In the genomic region with DNA sequence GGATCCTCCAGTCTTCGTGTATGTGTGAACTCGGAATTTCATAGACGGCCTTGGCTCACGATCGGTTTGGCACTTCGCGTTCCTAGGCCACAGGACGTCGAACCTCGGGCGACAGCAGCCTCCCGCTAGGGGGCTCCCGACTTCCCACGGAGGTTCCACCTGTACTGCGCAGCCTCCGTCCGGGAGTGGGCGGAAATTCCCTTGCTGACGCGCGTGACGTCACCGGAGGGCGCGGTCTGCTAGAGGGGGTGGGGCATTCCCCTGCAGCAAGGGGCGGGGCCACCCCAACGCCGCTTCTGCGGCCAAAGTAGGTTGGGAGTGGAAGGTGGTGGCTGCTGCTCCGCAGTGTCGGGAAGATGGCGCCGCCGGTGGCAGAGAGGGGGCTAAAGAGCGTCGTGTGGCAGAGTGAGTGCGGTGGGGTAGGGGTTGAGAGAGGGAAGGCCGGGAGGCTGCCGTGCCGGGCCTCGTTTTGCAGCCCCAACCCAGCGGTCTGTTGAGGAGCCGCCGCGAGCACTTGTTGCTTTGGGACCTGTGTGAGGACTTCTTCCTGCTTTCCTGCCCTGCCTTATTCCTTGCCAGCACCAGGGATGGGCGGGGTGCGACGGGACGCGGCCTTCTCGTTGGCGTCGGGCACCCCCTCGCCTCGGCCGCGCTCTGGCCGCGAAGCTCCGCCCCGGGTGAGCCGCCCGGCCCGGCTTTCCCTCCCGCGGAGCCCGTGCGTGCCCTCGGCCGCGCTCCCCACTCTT, we compare ENCODE assay signal across 8 cellular contexts. TPM values are rescaled to one million over a fixed set of nuclear protein-coding genes. Genes with fewer than 3 reads are reported as not detected.
DNase-seq lines count a peak whose midpoint lies in the region; ATAC-seq and TF ChIP-seq lines count a peak whose summit lies in the region.

A gene with protein sequence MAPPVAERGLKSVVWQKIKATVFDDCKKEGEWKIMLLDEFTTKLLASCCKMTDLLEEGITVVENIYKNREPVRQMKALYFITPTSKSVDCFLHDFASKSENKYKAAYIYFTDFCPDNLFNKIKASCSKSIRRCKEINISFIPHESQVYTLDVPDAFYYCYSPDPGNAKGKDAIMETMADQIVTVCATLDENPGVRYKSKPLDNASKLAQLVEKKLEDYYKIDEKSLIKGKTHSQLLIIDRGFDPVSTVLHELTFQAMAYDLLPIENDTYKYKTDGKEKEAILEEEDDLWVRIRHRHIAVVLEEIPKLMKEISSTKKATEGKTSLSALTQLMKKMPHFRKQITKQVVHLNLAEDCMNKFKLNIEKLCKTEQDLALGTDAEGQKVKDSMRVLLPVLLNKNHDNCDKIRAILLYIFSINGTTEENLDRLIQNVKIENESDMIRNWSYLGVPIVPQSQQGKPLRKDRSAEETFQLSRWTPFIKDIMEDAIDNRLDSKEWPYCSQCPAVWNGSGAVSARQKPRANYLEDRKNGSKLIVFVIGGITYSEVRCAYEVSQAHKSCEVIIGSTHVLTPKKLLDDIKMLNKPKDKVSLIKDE (plus strand): TSS at position 293 of the 746 bp plus-strand sequence. CDS start 64 bp downstream, at position 357.

- no peaks in the 10 kb centered on the region for H3K27me3 ChIP-seq in trophoblast cell (ENCODE audit: insufficient read depth, low read length)

- H3K23ac ChIP-seq in trophoblast cell (ENCODE audit: low read length) = no peak within 1 kb of the TSS

- WGBS in trophoblast cell (ENCODE audit: extremely low coverage, insufficient coverage, insufficient read length) = no CpG with 5 or more reads among the region's 71 CpGs

- H3K27ac Mint-ChIP-seq in activated naive CD8-positive, alpha-beta T cell treated with anti-CD3 and anti-CD28 coated beads, Interleukin-2, amount 50 U/mL, for 24 hours = peak within 1 kb of the TSS; percentile 98
- H3K27ac Mint-ChIP-seq in type B pancreatic cell = peak within 1 kb of the TSS; percentile 99

- H2AFZ ChIP-seq in trophoblast cell (ENCODE audit: insufficient read depth, low read length, poor library complexity) = peak within 1 kb of the TSS; percentile 80

- H4K8ac ChIP-seq in trophoblast cell (ENCODE audit: low read depth, low read length) = peak within 1 kb of the TSS; percentile 94

- H2AK5ac ChIP-seq in trophoblast cell (ENCODE audit: low read length) = peak within 1 kb of the TSS; percentile 27

- H3K4me1 ChIP-seq in trophoblast cell (ENCODE audit: control insufficient read depth in 1 of 2, insufficient read depth in 2 of 2, low read length in 2 of 2) = no peaks in the 10 kb centered on the region

- peak; percentile 99 for TF ChIP-seq CTCF in GM12865 (IDR thresholded peaks at IDR 0.05; ENCODE audit: insufficient read depth, low read depth, low read length, missing control alignments)
- TF ChIP-seq CTCF in type B pancreatic cell (conservative IDR thresholded peaks at IDR 0.05) = peak; percentile 95

- peak within 1 kb of the TSS; percentile 78 for H3K14ac ChIP-seq in trophoblast cell (ENCODE audit: low read length)

- DNase-seq in GM12865 (ENCODE audit: low read depth) (peak; percentile 99), NCI-H128 (lab: John Stamatoyannopoulos, UW; ENCODE audit: unreplicated experiment) (peak; percentile 95), SW 1271 (lab: John Stamatoyannopoulos, UW) (peak; percentile 66 to 90), Right ventricle myocardium superior (peak; percentile 99), trophoblast cell (peak; percentile 99 to 100), type B pancreatic cell (ENCODE audit: extremely low spot score, unreplicated experiment) (peak; percentile 100)
- peak; percentile 100 for DNase-seq in activated naive CD8-positive, alpha-beta T cell treated with anti-CD3 and anti-CD28 coated beads, Interleukin-2, amount 50 U/mL, for 24 hours

- H2BK12ac ChIP-seq in trophoblast cell (ENCODE audit: low read length) = no peak within 1 kb of the TSS

- peak within 1 kb of the TSS; percentile 81 for H4K12ac ChIP-seq in trophoblast cell (ENCODE audit: low read depth, low read length)

- H3K4me3 Mint-ChIP-seq in activated naive CD8-positive, alpha-beta T cell treated with anti-CD3 and anti-CD28 coated beads, Interleukin-2, amount 50 U/mL, for 24 hours = peak within 1 kb of the TSS; percentile 100
- H3K4me3 Mint-ChIP-seq in type B pancreatic cell = peak within 1 kb of the TSS; percentile 98

- H3K27ac ChIP-seq in trophoblast cell (ENCODE audit: low read depth, low read length) = peak within 1 kb of the TSS; percentile 88

- H2BK120ac ChIP-seq in trophoblast cell (ENCODE audit: insufficient read depth, low read length, poor library complexity) = peak within 1 kb of the TSS; percentile 85

- H4K91ac ChIP-seq in trophoblast cell (ENCODE audit: low read depth, low read length) = peak within 1 kb of the TSS; percentile 91

- intact Hi-C loops in Right ventricle myocardium superior (cut with DNase I) = loop anchor here (10.0 kb wide), 1 partner anchor 52 kb away; a partner anchor contains a TSS

- no peaks in the 10 kb centered on the region for H3K9me3 ChIP-seq in trophoblast cell (ENCODE audit: insufficient read depth, low read depth, low read length)

- peak within 1 kb of the TSS; percentile 60 for H3K4ac ChIP-seq in trophoblast cell (ENCODE audit: low read depth, low read length)

- no peaks in the 10 kb centered on the region for H3K27me3 Mint-ChIP-seq in activated naive CD8-positive, alpha-beta T cell treated with anti-CD3 and anti-CD28 coated beads, Interleukin-2, amount 50 U/mL, for 24 hours
- H3K27me3 Mint-ChIP-seq in type B pancreatic cell = peaks cover 3% of the 10 kb centered on the region

- peak within 1 kb of the TSS; percentile 77 for H3K4me2 ChIP-seq in trophoblast cell (ENCODE audit: low read length)

- no peaks in the 10 kb centered on the region for H3K9me3 Mint-ChIP-seq in activated naive CD8-positive, alpha-beta T cell treated with anti-CD3 and anti-CD28 coated beads, Interleukin-2, amount 50 U/mL, for 24 hours
- no peaks in the 10 kb centered on the region for H3K9me3 Mint-ChIP-seq in type B pancreatic cell

- H3K79me2 ChIP-seq in trophoblast cell (ENCODE audit: control insufficient read depth, insufficient read depth, low read length, poor library complexity) = peaks cover 5% of the 10 kb centered on the region

- H3K18ac ChIP-seq in trophoblast cell (ENCODE audit: low read length) = peak within 1 kb of the TSS; percentile 94

- H3K4me1 Mint-ChIP-seq in activated naive CD8-positive, alpha-beta T cell treated with anti-CD3 and anti-CD28 coated beads, Interleukin-2, amount 50 U/mL, for 24 hours = peaks cover 34% of the 10 kb centered on the region
- peaks cover 19% of the 10 kb centered on the region for H3K4me1 Mint-ChIP-seq in type B pancreatic cell (ENCODE audit: unreplicated experiment)

- H3K4me3 ChIP-seq in GM12865 (ENCODE audit: low read depth, low read length) (peak within 1 kb of the TSS; percentile 66), trophoblast cell (ENCODE audit: low read depth, low read length) (peak within 1 kb of the TSS; percentile 86)

- peaks cover 3% of the 10 kb centered on the region in 2 experiments for H3K36me3 ChIP-seq in trophoblast cell (ENCODE audit: control insufficient read depth in 1 of 2, insufficient read depth in 2 of 2, low read length in 2 of 2)

- ATAC-seq in HG02678 (IDR thresholded peaks at IDR 0.05; ENCODE audit: unreplicated experiment) = peak; percentile 90
- ATAC-seq in activated naive CD8-positive, alpha-beta T cell treated with anti-CD3 and anti-CD28 coated beads, Interleukin-2, amount 50 U/mL, for 24 hours = peak; percentile 93
- ATAC-seq in Right ventricle myocardium superior (ENCODE audit: poor library complexity) = peak; percentile 98

- H3K36me3 Mint-ChIP-seq in activated naive CD8-positive, alpha-beta T cell treated with anti-CD3 and anti-CD28 coated beads, Interleukin-2, amount 50 U/mL, for 24 hours (ENCODE audit: low read depth) = peaks cover 12% of the 10 kb centered on the region
- H3K36me3 Mint-ChIP-seq in type B pancreatic cell = peaks cover 6% of the 10 kb centered on the region

- H2BK5ac ChIP-seq in trophoblast cell (ENCODE audit: low read depth, low read length, poor library complexity) = peak within 1 kb of the TSS; percentile 88

- peak within 1 kb of the TSS; percentile 86 for H3K9ac ChIP-seq in trophoblast cell (ENCODE audit: low read length)

- peaks cover 9% of the 10 kb centered on the region for H3K79me1 ChIP-seq in trophoblast cell (ENCODE audit: low read length)

RNA-seq across cellular contexts. Expression of the gene that starts here (rescaled TPM):
- 23.0 TPM for total RNA-seq in Right ventricle myocardium superior
- 28.9 and 30.9 TPM in 2 replicates for polyA plus RNA-seq in trophoblast cell (2013)
- total RNA-seq in type B pancreatic cell (ENCODE audit: low replicate concordance) = 40.5 and 48.4 TPM in 2 replicates

Comparison
In these comparisons a context has a peak if more than half of its experiments do, and no peak if none do; other contexts are left out.
1. Peak in every context shown above with its lines: DNase-seq, ATAC-seq, H3K4me3 ChIP-seq and H3K27ac ChIP-seq.